Comparison of ENCODE assay signal across 3 cellular contexts in genomic region chr13:78802912-78803311, GRCh38.
TF ChIP-seq lines count a peak whose summit lies in the region.

No MANE protein-coding gene starts in this region.

TF ChIP-seq in HepG2, 621 proteins besides CTCF, POLR2A, EP300 and RAD21:
- TF ChIP-seq LCORL (IDR thresholded peaks at IDR 0.05) (peak; percentile 99), LCORL (CRISPR knock-in tag; IDR thresholded peaks at IDR 0.05) (no peak), AGO2 (optimal IDR thresholded peaks at IDR 0.05; ENCODE audit: low read depth, low read length) (no peak)

TF ChIP-seq in HEK293T, 16 proteins besides CTCF, POLR2A, EP300 and RAD21:
- TF ChIP-seq ELF4 (IDR thresholded peaks at IDR 0.05) (no peak), FOXM1 (IDR thresholded peaks at IDR 0.05; ENCODE audit: borderline replicate concordance) (no peak), ARNT (IDR thresholded peaks at IDR 0.05) (no peak), LEF1 (IDR thresholded peaks at IDR 0.05; ENCODE audit: borderline replicate concordance) (no peak), CTBP1 (IDR thresholded peaks at IDR 0.05; ENCODE audit: borderline replicate concordance) (0 out of 2 replicates have a peak, but pooled peaks have one; percentile 17), ZNF384 (IDR thresholded peaks at IDR 0.05) (no peak), TARDBP (IDR thresholded peaks at IDR 0.05) (no peak)

TF ChIP-seq in K562, 482 proteins besides CTCF, POLR2A, EP300 and RAD21:
- peak; percentile 66 for TF ChIP-seq SMAD1 (IDR thresholded peaks at IDR 0.05; ENCODE audit: low read depth, low read length, partially characterized antibody)
- no peak for TF ChIP-seq ASH1L (IDR thresholded peaks at IDR 0.05; ENCODE audit: borderline replicate concordance, low read depth, partially characterized antibody)
- TF ChIP-seq NFIX (CRISPR knock-in tag; IDR thresholded peaks at IDR 0.05; ENCODE audit: low read depth), result peak; percentile 98
- TF ChIP-seq, protein P1, sequence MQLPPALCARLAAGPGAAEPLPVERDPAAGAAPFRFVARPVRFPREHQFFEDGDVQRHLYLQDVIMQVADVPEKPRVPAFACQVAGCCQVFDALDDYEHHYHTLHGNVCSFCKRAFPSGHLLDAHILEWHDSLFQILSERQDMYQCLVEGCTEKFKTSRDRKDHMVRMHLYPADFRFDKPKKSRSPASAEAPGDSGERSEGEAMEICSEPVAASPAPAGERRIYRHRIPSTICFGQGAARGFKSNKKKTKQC (CRISPR knock-in tag; IDR thresholded peaks at IDR 0.05), result no peak
- TF ChIP-seq SIN3A (IDR thresholded peaks at IDR 0.05; ENCODE audit: borderline replicate concordance in 2 of 2, control insufficient read depth in 1 of 2, low read depth in 2 of 2, low read length in 2 of 2), result no peak
- no peak for TF ChIP-seq ZNF764 (CRISPR knock-in tag; IDR thresholded peaks at IDR 0.05; ENCODE audit: low read depth)
- peak in 1 of 2 experiments; percentile 37 for TF ChIP-seq NCOA2 (IDR thresholded peaks at IDR 0.05; ENCODE audit: partially characterized antibody in 2 of 2)
- no peak for TF ChIP-seq CSDE1 (IDR thresholded peaks at IDR 0.05)
- peak; percentile 99 for TF ChIP-seq NFIC (IDR thresholded peaks at IDR 0.05)
- no peak for TF ChIP-seq ZNF239 (CRISPR knock-in tag; IDR thresholded peaks at IDR 0.05)
- no peak for TF ChIP-seq MTA1 (IDR thresholded peaks at IDR 0.05; ENCODE audit: borderline replicate concordance)
- TF ChIP-seq, protein P2, sequence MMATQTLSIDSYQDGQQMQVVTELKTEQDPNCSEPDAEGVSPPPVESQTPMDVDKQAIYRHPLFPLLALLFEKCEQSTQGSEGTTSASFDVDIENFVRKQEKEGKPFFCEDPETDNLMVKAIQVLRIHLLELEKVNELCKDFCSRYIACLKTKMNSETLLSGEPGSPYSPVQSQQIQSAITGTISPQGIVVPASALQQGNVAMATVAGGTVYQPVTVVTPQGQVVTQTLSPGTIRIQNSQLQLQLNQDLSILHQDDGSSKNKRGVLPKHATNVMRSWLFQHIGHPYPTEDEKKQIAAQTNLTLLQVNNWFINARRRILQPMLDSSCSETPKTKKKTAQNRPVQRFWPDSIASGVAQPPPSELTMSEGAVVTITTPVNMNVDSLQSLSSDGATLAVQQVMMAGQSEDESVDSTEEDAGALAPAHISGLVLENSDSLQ (IDR thresholded peaks at IDR 0.05), result no peak
- no peak for TF ChIP-seq RBM14 (IDR thresholded peaks at IDR 0.05; ENCODE audit: borderline replicate concordance, insufficient read depth, low read depth, low read length)
- TF ChIP-seq SIN3B (IDR thresholded peaks at IDR 0.05; ENCODE audit: low read depth), result no peak
- TF ChIP-seq PPARD (CRISPR knock-in tag; IDR thresholded peaks at IDR 0.05), result no peak
- no peak for TF ChIP-seq EWSR1 (IDR thresholded peaks at IDR 0.05; ENCODE audit: borderline replicate concordance, low read depth, partially characterized antibody)
- no peak for TF ChIP-seq HDAC1 (IDR thresholded peaks at IDR 0.05)
- no peak for TF ChIP-seq KDM4B (IDR thresholded peaks at IDR 0.05; ENCODE audit: borderline replicate concordance in 2 of 2, low read depth in 1 of 2)
